In the genomic region with DNA sequence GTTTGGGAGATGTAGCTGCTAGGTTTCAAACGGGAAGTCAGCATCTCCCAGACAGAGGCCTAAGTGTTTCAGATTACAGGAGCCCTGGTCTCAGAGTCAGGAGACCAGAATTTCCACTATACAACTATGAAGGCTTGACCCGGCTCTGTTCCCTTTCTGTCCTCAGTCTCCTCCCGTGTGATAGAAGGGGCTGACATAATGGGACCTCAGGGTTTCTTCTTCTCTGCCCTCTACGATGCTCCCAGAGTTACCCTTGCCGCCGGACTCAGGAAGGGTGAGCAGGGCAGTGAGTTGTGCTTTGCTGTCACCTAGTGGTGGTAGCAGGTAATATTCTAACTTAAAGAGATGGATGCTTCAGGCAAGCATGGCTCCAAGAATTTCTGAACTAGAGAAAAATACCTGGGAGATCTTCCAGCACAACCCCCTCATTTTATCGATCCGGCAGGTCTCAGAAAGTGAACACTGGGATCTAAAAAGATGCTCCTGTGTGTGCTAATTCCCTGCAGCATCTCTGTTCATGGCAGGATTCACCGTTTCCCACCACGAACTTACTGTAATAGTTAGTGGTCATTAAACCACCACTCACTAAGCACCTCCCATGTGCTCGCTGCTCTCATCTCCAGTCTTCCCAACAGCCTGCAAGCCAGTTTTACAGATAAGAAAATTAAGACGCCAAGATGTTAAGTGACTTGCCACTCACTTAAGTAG, we compare ENCODE assay signal across 9 cellular contexts.
A peak's percentile ranks its signal among the peaks of the same experiment; 100 is the strongest.
DNase-seq lines count a peak whose midpoint lies in the region; ATAC-seq and TF ChIP-seq lines count a peak whose summit lies in the region.
"Had no signal": no experiment of that assay in that cellular context is flagged by ENCODE, and none has a peak within 500 bp of the region (broad histone marks: within the 10 kb centered on the region; RNA-seq: fewer than 3 reads in every experiment).

No MANE protein-coding gene starts in this region.

- DNase-seq in NCI-H2029 (lab: John Stamatoyannopoulos, UW) (peak; percentile 29), NCI-H2029 treated with DMSO at 0.1 percent for 48 hours (lab: John Stamatoyannopoulos, UW) (no peak), HPDE6-E6E7 (ENCODE audit: extremely low spot score) (peak; percentile 69), OCI-LY7 (ENCODE audit: low spot score) (peak; percentile 72), foreskin fibroblast (peak; percentile 57 to 89), omental fat pad (ENCODE audit: low spot score) (no peak), vagina (ENCODE audit: extremely low spot score in 2 of 2) (no peak)
- DNase-seq in activated T-cell treated with anti-CD3 and anti-CD28 coated beads, Interleukin-2, amount 50 U/mL, for 72 hours = peak; percentile 54

- no peak overlapping the region for H3K4me3 Mint-ChIP-seq in activated T-cell treated with anti-CD3 and anti-CD28 coated beads, Interleukin-2, amount 50 U/mL, for 72 hours

- intact Hi-C loops in OCI-LY7 (cut with micrococcal nuclease; ENCODE audit: unreplicated experiment) (loop anchor here (1.0 to 5.0 kb wide), 2 partner anchors 52 to 73 kb away; no protein-coding TSS in a partner anchor), vagina (cut with DNase I) (loop anchor here (10.0 kb wide), 1 partner anchor 55 kb away; no protein-coding TSS in a partner anchor)

- H3K36me3 ChIP-seq in OCI-LY7 (ENCODE audit: insufficient read depth, low read length) (no peaks in the 10 kb centered on the region), vagina (no peaks in the 10 kb centered on the region)

- H3K27ac ChIP-seq in OCI-LY7 (ENCODE audit: low read depth, low read length, poor library complexity, severe bottlenecking) (no peak overlapping the region), vagina (no peak overlapping the region)
- H3K27ac ChIP-seq: epithelial cell of prostate had no signal

- peaks cover 7% of the 10 kb centered on the region for H3K4me1 Mint-ChIP-seq in activated T-cell treated with anti-CD3 and anti-CD28 coated beads, Interleukin-2, amount 50 U/mL, for 72 hours (ENCODE audit: low read depth)

- H3K4me2 ChIP-seq in OCI-LY7 (ENCODE audit: low read length) = 0 out of 2 replicates have a peak overlapping the region, but pooled peaks have one; percentile 21

- H3K9me2 ChIP-seq in OCI-LY7 (ENCODE audit: insufficient read depth, low read length) = no peaks in the 10 kb centered on the region

- H3K4me3 ChIP-seq in OCI-LY7 (ENCODE audit: low read depth, low read length, poor library complexity, severe bottlenecking) (no peak overlapping the region), foreskin fibroblast (ENCODE audit: low read depth in 1 of 2, low read length in 2 of 2) (no peak overlapping the region), vagina (no peak overlapping the region)

- CTCF ChIA-PET in OCI-LY7 (lab: Charles Lee; ENCODE audit: unreplicated experiment) = interaction anchor here (0.9 kb wide), 1 partner anchor 9 kb away, joined by 3 read pairs; no protein-coding TSS in a partner anchor

- POLR2A ChIA-PET in OCI-LY7 (lab: Charles Lee) = no interaction called here

- no peaks in the 10 kb centered on the region for H4K20me1 ChIP-seq in OCI-LY7 (ENCODE audit: insufficient read depth, low read length)

- H3K4me1 ChIP-seq in OCI-LY7 (ENCODE audit: insufficient read depth, low read length, poor library complexity, severe bottlenecking) = no peaks in the 10 kb centered on the region
- no peaks in the 10 kb centered on the region for H3K4me1 ChIP-seq in vagina

- peak overlapping the region; percentile 87; the same call in 1 of the 2 replicates for H2AFZ ChIP-seq in OCI-LY7 (ENCODE audit: low read length)

- TF ChIP-seq POLR2A in vagina (IDR thresholded peaks at IDR 0.05) = no peak

- peak; percentile 73 to 76 for ATAC-seq in activated T-cell treated with anti-CD3 and anti-CD28 coated beads, Interleukin-2, amount 50 U/mL, for 72 hours (replicated peaks in 1 of 2)
- ATAC-seq in omental fat pad (ENCODE audit: low FRiP score) = peak; percentile 84

- no peaks in the 10 kb centered on the region for H3K9me3 Mint-ChIP-seq in activated T-cell treated with anti-CD3 and anti-CD28 coated beads, Interleukin-2, amount 50 U/mL, for 72 hours

- no TSS peak for BruUV-seq in OCI-LY7 (replicated peaks; lab: Mats Ljungman, UMichigan)

- no peaks in the 10 kb centered on the region for H3K79me2 ChIP-seq in OCI-LY7 (ENCODE audit: insufficient read depth, low read depth, low read length)

- H3K9me3 ChIP-seq in OCI-LY7 (ENCODE audit: low read length) (no peaks in the 10 kb centered on the region), vagina (no peaks in the 10 kb centered on the region)

- no peak overlapping the region for H3K27ac Mint-ChIP-seq in activated T-cell treated with anti-CD3 and anti-CD28 coated beads, Interleukin-2, amount 50 U/mL, for 72 hours

- no peaks in the 10 kb centered on the region for H3K36me3 Mint-ChIP-seq in activated T-cell treated with anti-CD3 and anti-CD28 coated beads, Interleukin-2, amount 50 U/mL, for 72 hours (ENCODE audit: insufficient read depth in 2 of 2)

- no peaks in the 10 kb centered on the region for H3K27me3 ChIP-seq in vagina

- peaks cover 5% of the 10 kb centered on the region for H3K27me3 Mint-ChIP-seq in activated T-cell treated with anti-CD3 and anti-CD28 coated beads, Interleukin-2, amount 50 U/mL, for 72 hours (ENCODE audit: low read depth)

- TF ChIP-seq CTCF in OCI-LY7 (conservative IDR thresholded peaks at IDR 0.05; ENCODE audit: low read length) (peak; percentile 96), foreskin fibroblast (IDR thresholded peaks at IDR 0.05; ENCODE audit: low read depth, low read length) (peak; percentile 82), omental fat pad (IDR thresholded peaks at IDR 0.05) (peak in 1 of 3 donors; percentile 67), vagina (IDR thresholded peaks at IDR 0.05) (peak; percentile 65 to 93 (median 91))

Comparison
In these comparisons a context has a peak if more than half of its experiments do, and no peak if none do; other contexts are left out.
1. DNase-seq: peak in NCI-H2029 (single experiment), HPDE6-E6E7 (single experiment), OCI-LY7 (single experiment), activated T-cell treated with anti-CD3 and anti-CD28 coated beads, Interleukin-2, amount 50 U/mL, for 72 hours (2 of 2) and foreskin fibroblast (2 of 2); none in NCI-H2029 treated with DMSO at 0.1 percent for 48 hours (single experiment), omental fat pad (single experiment) and vagina (0 of 2).